In genomic region chr14:58749066-58749669, GRCh38 we compare ENCODE assay signal across 8 cellular contexts.
DNase-seq lines count a peak whose midpoint lies in the region; ATAC-seq, FAIRE-seq and TF ChIP-seq lines count a peak whose summit lies in the region.

No MANE protein-coding gene starts in this region.

- peak; percentile 92 for FAIRE-seq in GM18507 (lab: Jason Lieb, UNC)

- no peaks in the 10 kb centered on the region for H3K27me3 ChIP-seq in BLaER1
- H3K27me3 ChIP-seq in adrenal gland: no peaks in the 10 kb centered on the region
- no peaks in the 10 kb centered on the region for H3K27me3 ChIP-seq in muscle layer of duodenum (ENCODE audit: low read depth, low read length)

- intact Hi-C loops in adrenal gland (cut with DNase I): no loop called here

- H3K4me1 ChIP-seq in BLaER1: peaks cover 40% of the 10 kb centered on the region
- H3K4me1 ChIP-seq in adrenal gland (replicated peaks in 1 of 2): peaks cover 23 to 41% of the 10 kb centered on the region in 2 donors
- peaks cover 22 to 24% of the 10 kb centered on the region in 2 donors for H3K4me1 ChIP-seq in muscle layer of duodenum (ENCODE audit: control insufficient read depth in 1 of 2, insufficient read depth in 2 of 2, low read length in 2 of 2)

- H3K9ac ChIP-seq in BLaER1: no peak overlapping the region

- H3K9me3 ChIP-seq in BLaER1 (peaks cover 16% of the 10 kb centered on the region), adrenal gland (replicated peaks in 1 of 3) (no peaks in the 10 kb centered on the region), muscle layer of duodenum (ENCODE audit: control insufficient read depth in 1 of 2, low read length in 2 of 2) (no peaks in the 10 kb centered on the region)

- H3K36me3 ChIP-seq in BLaER1 (no peaks in the 10 kb centered on the region), adrenal gland (replicated peaks in 1 of 2) (no peaks in the 10 kb centered on the region), muscle layer of duodenum (ENCODE audit: control insufficient read depth in 1 of 2, insufficient read depth in 2 of 2, low read length in 2 of 2) (no peaks in the 10 kb centered on the region)

- TF ChIP-seq CTCF in NB4 (IDR thresholded peaks at IDR 0.05; ENCODE audit: low read depth, low read length) (no peak), adrenal gland (IDR thresholded peaks at IDR 0.05) (no peak)

- H3K27ac ChIP-seq in BLaER1: no peak overlapping the region
- H3K27ac ChIP-seq in adrenal gland: peak overlapping the region in 2 of 5 donors; percentile 15 to 24
- H3K27ac ChIP-seq in muscle layer of duodenum (ENCODE audit: low read length): peak overlapping the region; percentile 16

- TF ChIP-seq POLR2A in NB4 (IDR thresholded peaks at IDR 0.05; ENCODE audit: extremely low read depth, insufficient read length) (no peak), adrenal gland (IDR thresholded peaks at IDR 0.05) (no peak)

- peak; percentile 86 for ATAC-seq in HG02763 (IDR thresholded peaks at IDR 0.05; ENCODE audit: unreplicated experiment)

- H3K4me3 ChIP-seq in BLaER1: no peak overlapping the region
- no peak overlapping the region for H3K4me3 ChIP-seq in NB4 (ENCODE audit: low read depth, low read length)
- H3K4me3 ChIP-seq in adrenal gland: no peak overlapping the region
- peak overlapping the region in 1 of 2 donors; percentile 18 for H3K4me3 ChIP-seq in muscle layer of duodenum (ENCODE audit: low read depth in 1 of 2, low read length in 2 of 2)

- no peaks in the 10 kb centered on the region for H4K20me1 ChIP-seq in BLaER1

- 16 to 27% (median 24%) methylated on average over 5 of the region's 5 CpGs for WGBS in adrenal gland, 4 donors

- H3K4me2 ChIP-seq in BLaER1: peak overlapping the region; percentile 50

- DNase-seq in GM18507 (ENCODE audit: extremely low spot score, insufficient read length, low read depth) (peak; percentile 33), NB4 (ENCODE audit: low read depth) (peak; percentile 89), adrenal gland (peak in 6 of 7 donors; percentile 50 to 79 (median 68)), NCI-H1694 (lab: John Stamatoyannopoulos, UW) (no peak), NCI-H774 (lab: John Stamatoyannopoulos, UW) (no peak)

Comparison
In these comparisons a context has a peak if more than half of its experiments do, and no peak if none do; other contexts are left out.
1. DNase-seq: peak in GM18507 (single experiment), NB4 (single experiment) and adrenal gland (6 of 7); none in NCI-H1694 (single experiment) and NCI-H774 (single experiment).